Comparison of ENCODE assay signal across 14 cellular contexts in genomic region chr9:107044872-107045271, GRCh38.
DNase-seq lines count a peak whose midpoint lies in the region; ATAC-seq and TF ChIP-seq lines count a peak whose summit lies in the region.
"Had no signal": no experiment of that assay in that cellular context is flagged by ENCODE, and none has a peak within 500 bp of the region (broad histone marks: within the 10 kb centered on the region; RNA-seq: fewer than 3 reads in every experiment).

No MANE protein-coding gene starts in this region.

- H3K27ac Mint-ChIP-seq in activated CD8-positive, alpha-beta T cell treated with anti-CD3 and anti-CD28 coated beads for 36 hours: no peak overlapping the region
- H3K27ac Mint-ChIP-seq in activated CD8-positive, alpha-beta T cell treated with anti-CD3 and anti-CD28 coated beads, Interleukin-2, amount 10 ng/mL, durations not matched to agents 7 days and 5 days: no peak overlapping the region
- H3K27ac Mint-ChIP-seq in neural progenitor cell: no peak overlapping the region

- no peaks in the 10 kb centered on the region for H3K9me2 ChIP-seq in HCT116 (ENCODE audit: insufficient read depth)

- H3K36me3 ChIP-seq in HCT116 (ENCODE audit: control insufficient read depth in 1 of 2, insufficient read depth in 2 of 2, low read length in 2 of 2) (no peaks in the 10 kb centered on the region), neural progenitor cell (no peaks in the 10 kb centered on the region)
- H3K36me3 ChIP-seq: BLaER1 treated with 17β-estradiol and CSF1 and Interleukin-3, amounts not matched to agents 10 nM and 100 nM; Peyer's patch; vagina had no signal

- TF ChIP-seq POLR2A in HCT116 (IDR thresholded peaks at IDR 0.05; ENCODE audit: borderline replicate concordance, extremely low read depth, insufficient read depth, insufficient read length): no peak

- H3K27me3 ChIP-seq in HCT116 (ENCODE audit: insufficient read depth, low read length): no peaks in the 10 kb centered on the region
- no peaks in the 10 kb centered on the region for H3K27me3 ChIP-seq in neural progenitor cell
- H3K27me3 ChIP-seq: BLaER1 treated with 17β-estradiol and CSF1 and Interleukin-3, amounts not matched to agents 10 nM and 100 nM; Peyer's patch; vagina had no signal

- peak; percentile 22 for DNase-seq in activated CD8-positive, alpha-beta T cell treated with anti-CD3 and anti-CD28 coated beads for 36 hours
- DNase-seq in activated CD8-positive, alpha-beta T cell treated with anti-CD3 and anti-CD28 coated beads, Interleukin-2, amount 10 ng/mL, durations not matched to agents 7 days and 5 days: no peak
- DNase-seq in HCT116 (ENCODE audit: low read depth, low spot score): no peak
- peak; percentile 13 for DNase-seq in SW480 (ENCODE audit: low spot score)
- DNase-seq in neural progenitor cell (ENCODE audit: low spot score): no peak
- DNase-seq in GM19238 (ENCODE audit: insufficient read length, low spot score): no peak
- DNase-seq in left lobe of liver (ENCODE audit: low spot score): no peak
- DNase-seq: activated effector memory CD4-positive, alpha-beta T cell treated with Interleukin-2 at 50 U/mL for 16 hours; NCI-H1417 treated with DMSO at 0.1 percent for 48 hours had no signal

- H3K4me1 Mint-ChIP-seq in activated CD8-positive, alpha-beta T cell treated with anti-CD3 and anti-CD28 coated beads for 36 hours (ENCODE audit: low read depth): no peaks in the 10 kb centered on the region
- H3K4me1 Mint-ChIP-seq in activated CD8-positive, alpha-beta T cell treated with anti-CD3 and anti-CD28 coated beads, Interleukin-2, amount 10 ng/mL, durations not matched to agents 7 days and 5 days (ENCODE audit: low read depth): no peaks in the 10 kb centered on the region
- H3K4me1 Mint-ChIP-seq in neural progenitor cell: peaks cover 32% of the 10 kb centered on the region
- H3K4me1 Mint-ChIP-seq: central memory CD8-positive, alpha-beta T cell had no signal

- CTCF ChIA-PET in activated CD8-positive, alpha-beta T cell treated with anti-CD3 and anti-CD28 coated beads for 36 hours (lab: Charles Lee): interaction anchor here (0.6 to 1.2 kb wide), 5 partner anchors 64 to 123 kb away, joined by 3 to 4 read pairs (median 3); no protein-coding TSS in a partner anchor
- CTCF ChIA-PET in activated CD8-positive, alpha-beta T cell treated with anti-CD3 and anti-CD28 coated beads, Interleukin-2, amount 10 ng/mL, durations not matched to agents 7 days and 5 days (lab: Charles Lee): interaction anchor here (0.6 to 0.8 kb wide), 3 partner anchors 20 to 67 kb away, joined by 3 read pairs; no protein-coding TSS in a partner anchor
- CTCF ChIA-PET in HCT116 (lab: Charles Lee): interaction anchor here (0.7 kb wide), 2 partner anchors 10 to 12 kb away, joined by 3 to 4 read pairs; no protein-coding TSS in a partner anchor

- H4K20me1 ChIP-seq in HCT116 (ENCODE audit: insufficient read depth) (no peaks in the 10 kb centered on the region), neural progenitor cell (ENCODE audit: low read depth) (no peaks in the 10 kb centered on the region)
- H4K20me1 ChIP-seq: BLaER1 treated with 17β-estradiol and CSF1 and Interleukin-3, amounts not matched to agents 10 nM and 100 nM had no signal

- ATAC-seq in activated CD8-positive, alpha-beta T cell treated with anti-CD3 and anti-CD28 coated beads for 36 hours: no peak
- no peak for ATAC-seq in activated CD8-positive, alpha-beta T cell treated with anti-CD3 and anti-CD28 coated beads, Interleukin-2, amount 10 ng/mL, durations not matched to agents 7 days and 5 days
- ATAC-seq in HCT116 (peak; percentile 80), GM18870 (IDR thresholded peaks at IDR 0.05; ENCODE audit: unreplicated experiment) (no peak), left lobe of liver (no peak)

- H3K9ac ChIP-seq in HCT116 (ENCODE audit: low read length): no peak overlapping the region
- H3K9ac ChIP-seq in neural progenitor cell: no peak overlapping the region
- H3K9ac ChIP-seq: BLaER1 treated with 17β-estradiol and CSF1 and Interleukin-3, amounts not matched to agents 10 nM and 100 nM had no signal

- RAD21 ChIA-PET in HCT116 (lab: Charles Lee; ENCODE audit: low non-redundant PET in 1 of 2, low total read pairs in 2 of 2, uncharacterized antibody in 2 of 2, unreplicated experiment in 2 of 2): no interaction called here

- no TSS peak for BruUV-seq in HCT116 (replicated peaks; lab: Mats Ljungman, UMichigan)

- no peaks in the 10 kb centered on the region for H3K36me3 Mint-ChIP-seq in activated CD8-positive, alpha-beta T cell treated with anti-CD3 and anti-CD28 coated beads for 36 hours (ENCODE audit: low read depth)
- H3K36me3 Mint-ChIP-seq in activated CD8-positive, alpha-beta T cell treated with anti-CD3 and anti-CD28 coated beads, Interleukin-2, amount 10 ng/mL, durations not matched to agents 7 days and 5 days (ENCODE audit: low read depth): no peaks in the 10 kb centered on the region
- H3K36me3 Mint-ChIP-seq in neural progenitor cell: no peaks in the 10 kb centered on the region

- H3F3A ChIP-seq in neural progenitor cell (ENCODE audit: low read depth): peaks cover 8% of the 10 kb centered on the region

- H3K79me2 ChIP-seq in HCT116 (ENCODE audit: insufficient read depth, low read length) (no peaks in the 10 kb centered on the region), neural progenitor cell (ENCODE audit: low read depth) (no peaks in the 10 kb centered on the region)

- H3K9me3 ChIP-seq in HCT116 (ENCODE audit: control insufficient read depth in 1 of 2, insufficient read depth in 1 of 2, low read depth in 1 of 2, low read length in 2 of 2): no peaks in the 10 kb centered on the region
- no peaks in the 10 kb centered on the region for H3K9me3 ChIP-seq in neural progenitor cell (ENCODE audit: low read depth)
- H3K9me3 ChIP-seq: BLaER1 treated with 17β-estradiol and CSF1 and Interleukin-3, amounts not matched to agents 10 nM and 100 nM; Peyer's patch; vagina had no signal

- no peaks in the 10 kb centered on the region for H3K4me1 ChIP-seq in HCT116 (ENCODE audit: control insufficient read depth in 1 of 2, insufficient read depth in 2 of 2, low read length in 2 of 2)
- peaks cover 31% of the 10 kb centered on the region for H3K4me1 ChIP-seq in neural progenitor cell
- H3K4me1 ChIP-seq: Peyer's patch, vagina had no signal

- no peak overlapping the region for H3K4me3 ChIP-seq in HCT116 (replicated peaks in 1 of 2; ENCODE audit: low read depth in 1 of 2, low read length in 2 of 2)
- H3K4me3 ChIP-seq in neural progenitor cell: no peak overlapping the region
- H3K4me3 ChIP-seq: BLaER1 treated with 17β-estradiol and CSF1 and Interleukin-3, amounts not matched to agents 10 nM and 100 nM; Peyer's patch; vagina had no signal

- peak overlapping the region; percentile 70 for H2AFZ ChIP-seq in HCT116 (ENCODE audit: low read depth, low read length, poor library complexity, severe bottlenecking)
- no peak overlapping the region for H2AFZ ChIP-seq in neural progenitor cell (replicated peaks)

- TF ChIP-seq RAD21 in HCT116 (IDR thresholded peaks at IDR 0.05; ENCODE audit: low read depth): peak; percentile 51

- TF ChIP-seq CTCF in activated CD8-positive, alpha-beta T cell treated with anti-CD3 and anti-CD28 coated beads for 36 hours (IDR thresholded peaks at IDR 0.05): no peak
- TF ChIP-seq CTCF in HCT116 (IDR thresholded peaks at IDR 0.05 in 2 of 3, conservative IDR thresholded peaks at IDR 0.05 in 1 of 3; ENCODE audit: borderline replicate concordance in 1 of 3, insufficient read depth in 1 of 3, low read depth in 2 of 3, low read length in 2 of 3) (peak; percentile 13 to 66 (median 50); a peak in 4 of 6 replicates), neural progenitor cell (IDR thresholded peaks at IDR 0.05) (peak; percentile 30)

- H3K4me2 ChIP-seq in HCT116 (ENCODE audit: low read length): no peak overlapping the region
- H3K4me2 ChIP-seq in neural progenitor cell: no peak overlapping the region
- H3K4me2 ChIP-seq: BLaER1 treated with 17β-estradiol and CSF1 and Interleukin-3, amounts not matched to agents 10 nM and 100 nM had no signal

- H3K27ac ChIP-seq in HCT116 (ENCODE audit: low read depth, low read length) (no peak overlapping the region), neural progenitor cell (no peak overlapping the region)
- H3K27ac ChIP-seq: BLaER1 treated with 17β-estradiol and CSF1 and Interleukin-3, amounts not matched to agents 10 nM and 100 nM; Peyer's patch; vagina had no signal

- intact Hi-C loops in activated CD8-positive, alpha-beta T cell treated with anti-CD3 and anti-CD28 coated beads for 36 hours (cut with micrococcal nuclease): no loop called here
- intact Hi-C loops in HCT116 (cut with micrococcal nuclease): loop anchor here (10.0 kb wide), 1 partner anchor 760 kb away; no protein-coding TSS in a partner anchor

- H3K27me3 Mint-ChIP-seq in activated CD8-positive, alpha-beta T cell treated with anti-CD3 and anti-CD28 coated beads for 36 hours: peaks cover 3% of the 10 kb centered on the region
- H3K27me3 Mint-ChIP-seq in activated CD8-positive, alpha-beta T cell treated with anti-CD3 and anti-CD28 coated beads, Interleukin-2, amount 10 ng/mL, durations not matched to agents 7 days and 5 days (ENCODE audit: low read depth): no peaks in the 10 kb centered on the region
- peaks cover 7% of the 10 kb centered on the region for H3K27me3 Mint-ChIP-seq in neural progenitor cell (ENCODE audit: insufficient read depth, low read depth)
- H3K27me3 Mint-ChIP-seq: central memory CD8-positive, alpha-beta T cell had no signal

- H3K4me3 Mint-ChIP-seq in activated CD8-positive, alpha-beta T cell treated with anti-CD3 and anti-CD28 coated beads for 36 hours: no peak overlapping the region
- H3K4me3 Mint-ChIP-seq in activated CD8-positive, alpha-beta T cell treated with anti-CD3 and anti-CD28 coated beads, Interleukin-2, amount 10 ng/mL, durations not matched to agents 7 days and 5 days: no peak overlapping the region
- H3K4me3 Mint-ChIP-seq in neural progenitor cell: no peak overlapping the region
- H3K4me3 Mint-ChIP-seq: central memory CD8-positive, alpha-beta T cell had no signal

- POLR2A ChIA-PET in activated CD8-positive, alpha-beta T cell treated with anti-CD3 and anti-CD28 coated beads for 36 hours (lab: Charles Lee): no interaction called here
- POLR2A ChIA-PET in activated CD8-positive, alpha-beta T cell treated with anti-CD3 and anti-CD28 coated beads, Interleukin-2, amount 10 ng/mL, durations not matched to agents 7 days and 5 days (lab: Charles Lee): no interaction called here
- POLR2A ChIA-PET in HCT116 (lab: Charles Lee): no interaction called here

- no peaks in the 10 kb centered on the region for H3K9me3 Mint-ChIP-seq in activated CD8-positive, alpha-beta T cell treated with anti-CD3 and anti-CD28 coated beads for 36 hours
- no peaks in the 10 kb centered on the region for H3K9me3 Mint-ChIP-seq in activated CD8-positive, alpha-beta T cell treated with anti-CD3 and anti-CD28 coated beads, Interleukin-2, amount 10 ng/mL, durations not matched to agents 7 days and 5 days (ENCODE audit: insufficient read depth)
- peaks cover 2% of the 10 kb centered on the region for H3K9me3 Mint-ChIP-seq in neural progenitor cell
- H3K9me3 Mint-ChIP-seq: central memory CD8-positive, alpha-beta T cell had no signal

TF ChIP-seq in HCT116, 20 proteins besides CTCF, POLR2A, EP300 and RAD21 (continues in another document):
- TF ChIP-seq CEBPB (IDR thresholded peaks at IDR 0.05; ENCODE audit: low read depth) (no peak), SRF (IDR thresholded peaks at IDR 0.05; ENCODE audit: low read depth) (no peak)

Comparison
In these comparisons a context has a peak if more than half of its experiments do, and no peak if none do; other contexts are left out.
1. DNase-seq: peak in activated CD8-positive, alpha-beta T cell treated with anti-CD3 and anti-CD28 coated beads for 36 hours (single experiment) and SW480 (single experiment); none in activated CD8-positive, alpha-beta T cell treated with anti-CD3 and anti-CD28 coated beads, Interleukin-2, amount 10 ng/mL, durations not matched to agents 7 days and 5 days (single experiment), HCT116 (single experiment), neural progenitor cell (single experiment), GM19238 (single experiment) and left lobe of liver (single experiment).